Comparison of ENCODE assay signal across 13 cellular contexts in genomic region chr1:152308758-152309157, GRCh38. TPM values are rescaled to one million over a fixed set of nuclear protein-coding genes. Genes with fewer than 3 reads are reported as not detected.
DNase-seq lines count a peak whose midpoint lies in the region; FAIRE-seq and TF ChIP-seq lines count a peak whose summit lies in the region.
"Not testable (repeated sequence)": the region's sequence is repeated elsewhere in the genome, so short reads cannot be mapped to it uniquely, and the experiment has no call there.
"Had no signal": no experiment of that assay in that cellular context is flagged by ENCODE, and none has a peak within 500 bp of the region (broad histone marks: within the 10 kb centered on the region; RNA-seq: fewer than 3 reads in every experiment).

No MANE protein-coding gene starts in this region.

- intact Hi-C loops in cardiac septum (cut with DNase I); kidney (cut with DNase I); posterior vena cava (cut with DNase I): not testable (repeated sequence)

- H3K4me3 ChIP-seq in kidney (ENCODE audit: low read length in 2 of 2): not testable (repeated sequence)

- not testable (repeated sequence) for H3K36me3 ChIP-seq in kidney (ENCODE audit: control insufficient read depth in 1 of 2, insufficient read depth in 2 of 2, low read length in 2 of 2)

- H3K27ac ChIP-seq in kidney (ENCODE audit: low read depth in 2 of 2, low read length in 2 of 2): not testable (repeated sequence)

- H3K27me3 Mint-ChIP-seq in endothelial cell (ENCODE audit: unreplicated experiment): peaks cover 56% of the 10 kb centered on the region

- H3K4me1 Mint-ChIP-seq in endothelial cell (ENCODE audit: unreplicated experiment): not testable (repeated sequence)

- H3K9me3 ChIP-seq in kidney (ENCODE audit: control insufficient read depth in 1 of 2, low read length in 2 of 2): not testable (repeated sequence)

- not testable (repeated sequence) for DNase-seq in endothelial cell (ENCODE audit: low spot score)
- DNase-seq in cardiac septum (ENCODE audit: low spot score) (peak; percentile 63), kidney (peak; percentile 17), posterior vena cava (ENCODE audit: low spot score) (peak; percentile 42)

- not testable (repeated sequence) for H3K9ac ChIP-seq in kidney (ENCODE audit: low read length in 2 of 2)

- not testable (repeated sequence) for H3K27ac Mint-ChIP-seq in endothelial cell (ENCODE audit: unreplicated experiment)

- not testable (repeated sequence) for H3K4me1 ChIP-seq in kidney (ENCODE audit: control insufficient read depth in 1 of 2, insufficient read depth in 1 of 2, low read depth in 1 of 2, low read length in 2 of 2)

- H3K36me3 Mint-ChIP-seq in endothelial cell (ENCODE audit: low read depth, unreplicated experiment): peaks cover 69% of the 10 kb centered on the region

- not testable (repeated sequence) for TF ChIP-seq CTCF in endothelial cell (IDR thresholded peaks at IDR 0.05; ENCODE audit: unreplicated experiment); kidney (IDR thresholded peaks at IDR 0.05; ENCODE audit: borderline replicate concordance, extremely low read depth, insufficient read depth)

- not testable (repeated sequence) for FAIRE-seq in kidney (lab: Jason Lieb, UNC)

- peaks cover 14% of the 10 kb centered on the region for H3K9me3 Mint-ChIP-seq in endothelial cell (ENCODE audit: unreplicated experiment)

- peak overlapping the region; percentile 74 for H3K4me3 Mint-ChIP-seq in endothelial cell (ENCODE audit: unreplicated experiment)

RNA-seq across cellular contexts. Expression of gene FLG, which starts 16.3 kb away (rescaled TPM):
- not detected for total RNA-seq in endothelial cell (ENCODE audit: unreplicated experiment)
- 0.03 TPM for total RNA-seq in cardiac septum
- not detected for total RNA-seq in kidney
- not detected for polyA plus RNA-seq in kidney (ENCODE audit: insufficient read depth, low read depth, low replicate concordance)
- total RNA-seq in posterior vena cava: not detected
- total RNA-seq: A673; CD4-positive, alpha-beta memory T cell; CD4-positive, CD25-positive, alpha-beta regulatory T cell; CD8-positive, alpha-beta memory T cell; G401; GM12878 had no signal
- polyA plus RNA-seq: AG04450; CD14-positive monocyte; CD4-positive, alpha-beta memory T cell; CD4-positive, CD25-positive, alpha-beta regulatory T cell; CD8-positive, alpha-beta memory T cell; GM12878 had no signal

RNA-seq across cellular contexts. Expression of gene FLG2, which starts 51.0 kb away (rescaled TPM):
- not detected for total RNA-seq in endothelial cell (ENCODE audit: unreplicated experiment)
- not detected for total RNA-seq in cardiac septum
- total RNA-seq in kidney: not detected
- polyA plus RNA-seq in kidney (ENCODE audit: insufficient read depth, low read depth, low replicate concordance): not detected
- total RNA-seq in posterior vena cava: not detected
- total RNA-seq: A673; CD4-positive, alpha-beta memory T cell; CD4-positive, CD25-positive, alpha-beta regulatory T cell; CD8-positive, alpha-beta memory T cell; Daoy; G401; GM12878 had no signal
- polyA plus RNA-seq: AG04450; CD14-positive monocyte; CD4-positive, alpha-beta memory T cell; CD4-positive, CD25-positive, alpha-beta regulatory T cell; CD8-positive, alpha-beta memory T cell; GM12878 had no signal
